ENCODE assay signal across 23 cellular contexts in genomic region chr5:53580547-53580946, GRCh38.
"Had no signal": no experiment of that assay in that cellular context is flagged by ENCODE, and none has a peak within 500 bp of the region (broad histone marks: within the 10 kb centered on the region; RNA-seq: fewer than 3 reads in every experiment).

No MANE protein-coding gene starts in this region.

- H3K27ac ChIP-seq: coronary artery, dorsolateral prefrontal cortex, esophagus muscularis mucosa, foreskin keratinocyte, gastrocnemius medialis, heart right ventricle, left lung, lower lobe of right lung had no signal

- H3K4me3 Mint-ChIP-seq: naive thymus-derived CD4-positive, alpha-beta T cell had no signal

- H3K9me3 ChIP-seq: esophagus muscularis mucosa, gastrocnemius medialis, heart right ventricle, left lung, lower lobe of right lung had no signal

- DNase-seq: dermis blood vessel endothelial cell; dorsolateral prefrontal cortex; effector CD4-positive, alpha-beta T cell; effector memory CD4-positive, alpha-beta T cell; foreskin keratinocyte; gastrocnemius medialis; glutamatergic neuron; head of caudate nucleus; heart right ventricle; hippocampal formation; left cardiac atrium; left lung; left ventricle myocardium superior; lower lobe of right lung; mesendoderm; midbrain; naive thymus-derived CD4-positive, alpha-beta T cell had no signal

- H3K36me3 ChIP-seq: esophagus muscularis mucosa, gastrocnemius medialis, left lung, lower lobe of right lung had no signal

- H3K4me1 ChIP-seq: foreskin keratinocyte had no signal

- ATAC-seq: foreskin keratinocyte; gastrocnemius medialis; heart right ventricle; left cardiac atrium; left lung; left ventricle myocardium superior; lower lobe of right lung; naive thymus-derived CD4-positive, alpha-beta T cell had no signal

- H3K27me3 Mint-ChIP-seq: naive thymus-derived CD4-positive, alpha-beta T cell had no signal

- H3K4me3 ChIP-seq: coronary artery, dorsolateral prefrontal cortex, esophagus muscularis mucosa, gastrocnemius medialis, heart right ventricle, left lung, lower lobe of right lung had no signal

- FAIRE-seq: colon, endothelial cell of umbilical vein, islet of Langerhans, keratinocyte had no signal
